9 cellular contexts compared by ENCODE assay signal in the genomic region with DNA sequence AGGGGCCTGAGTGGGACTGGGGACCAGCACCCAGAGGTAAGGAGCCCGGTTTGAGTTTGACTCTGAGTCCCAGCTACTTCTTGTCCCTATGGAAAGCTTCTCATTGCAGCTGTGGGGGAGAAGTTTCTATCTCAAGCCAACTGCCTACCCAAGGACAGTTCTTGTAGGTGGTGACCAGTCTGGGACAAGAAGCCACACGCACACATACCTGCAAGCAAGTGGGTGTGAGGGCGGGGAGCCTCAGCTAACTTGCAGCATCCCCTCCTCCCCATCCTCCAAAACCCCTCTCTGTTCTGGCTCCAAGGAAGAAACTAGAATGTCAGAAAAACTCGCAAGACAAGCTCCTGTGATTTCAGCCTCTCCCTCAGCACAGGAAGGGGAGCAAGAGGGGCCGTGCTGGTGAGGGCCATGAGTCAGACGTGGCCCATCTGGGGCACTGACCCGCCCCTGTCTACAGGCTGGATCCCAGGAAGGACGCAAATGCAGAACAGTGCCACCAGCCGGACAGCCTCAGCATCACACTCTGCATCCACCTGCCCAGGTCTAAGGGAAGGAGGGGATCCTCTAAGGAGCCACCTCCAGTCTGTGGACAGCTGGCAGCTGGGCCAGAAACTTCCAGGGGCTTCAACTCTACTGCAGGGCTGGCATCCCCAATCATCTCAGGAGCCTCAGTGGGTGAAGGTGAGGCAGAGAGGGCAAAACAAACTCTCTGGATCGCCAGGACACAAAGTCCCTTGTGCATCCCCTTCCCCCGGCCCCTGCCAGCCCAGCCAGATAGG.
DNase-seq lines count a peak whose midpoint lies in the region; ATAC-seq and TF ChIP-seq lines count a peak whose summit lies in the region.
"Had no signal": no experiment of that assay in that cellular context is flagged by ENCODE, and none has a peak within 500 bp of the region (broad histone marks: within the 10 kb centered on the region; RNA-seq: fewer than 3 reads in every experiment).

No MANE protein-coding gene starts in this region.

- H3K27me3 ChIP-seq in RWPE2 (ENCODE audit: insufficient read depth, poor library complexity, severe bottlenecking) (no peaks in the 10 kb centered on the region), esophagus squamous epithelium (no peaks in the 10 kb centered on the region), osteoblast (ENCODE audit: insufficient read depth, low read length) (no peaks in the 10 kb centered on the region)
- H3K27me3 ChIP-seq: BLaER1 had no signal

- TF ChIP-seq POLR2A in esophagus squamous epithelium (IDR thresholded peaks at IDR 0.05) = no peak

- H3K27me3 Mint-ChIP-seq in natural killer cell (ENCODE audit: low read depth in 2 of 2) = peaks cover 3 to 7% of the 10 kb centered on the region in 2 donors

- H3K4me3 ChIP-seq in RWPE2 (ENCODE audit: severe bottlenecking) (no peak overlapping the region), esophagus squamous epithelium (no peak overlapping the region), osteoblast (ENCODE audit: insufficient read depth, low read length) (no peak overlapping the region)
- H3K4me3 ChIP-seq: BLaER1 had no signal

- H3K9me3 Mint-ChIP-seq in natural killer cell = no peaks in the 10 kb centered on the region

- H3K4me3 Mint-ChIP-seq in natural killer cell = no peak overlapping the region

- ATAC-seq in HG03378 (IDR thresholded peaks at IDR 0.05; ENCODE audit: unreplicated experiment) (peak; percentile 49), RWPE2 (ENCODE audit: low read depth) (peak; percentile 88), natural killer cell (no peak)

- no peak overlapping the region for H3K27ac ChIP-seq in RWPE2 (ENCODE audit: poor library complexity, severe bottlenecking)
- H3K27ac ChIP-seq in esophagus squamous epithelium = peak overlapping the region; percentile 63 to 95 (median 92)
- H3K27ac ChIP-seq in osteoblast (ENCODE audit: low read depth, low read length) = peak overlapping the region; percentile 54

- H2AFZ ChIP-seq in osteoblast (ENCODE audit: low read length) = no peak overlapping the region

- H3K36me3 Mint-ChIP-seq in natural killer cell = no peaks in the 10 kb centered on the region

- H3K27ac Mint-ChIP-seq in natural killer cell = no peak overlapping the region

- H3K4me2 ChIP-seq in osteoblast (ENCODE audit: insufficient read depth, low read length) = peak overlapping the region; percentile 41

- 29 to 33% methylated on average over 2 to 5 of the region's 11 CpGs for WGBS in esophagus squamous epithelium, 2 donors

- H3K36me3 ChIP-seq in RWPE2 (ENCODE audit: low read depth) (no peaks in the 10 kb centered on the region), esophagus squamous epithelium (peaks cover 15 to 68% (median 21%) of the 10 kb centered on the region in 3 donors), osteoblast (ENCODE audit: insufficient read depth, low read length) (peaks cover 64% of the 10 kb centered on the region)

- TF ChIP-seq CTCF in RWPE2 (IDR thresholded peaks at IDR 0.05; ENCODE audit: poor library complexity, severe bottlenecking) = peak; percentile 74
- TF ChIP-seq CTCF in esophagus squamous epithelium (IDR thresholded peaks at IDR 0.05) = peak in 5 of 6 experiments; percentile 61 to 87 (median 77)
- TF ChIP-seq CTCF in osteoblast (IDR thresholded peaks at IDR 0.05; ENCODE audit: extremely low read depth, low read depth, low read length) = peak; percentile 81
- no peak for TF ChIP-seq CTCF in natural killer cell (IDR thresholded peaks at IDR 0.05)

- intact Hi-C loops in esophagus squamous epithelium (cut with DNase I) (loop anchor here (5.0 kb wide), 1 partner anchor 88 kb away; no protein-coding TSS in a partner anchor), natural killer cell (cut with micrococcal nuclease) (no loop called here)

- peaks cover 14% of the 10 kb centered on the region for H3K4me1 ChIP-seq in RWPE2 (ENCODE audit: insufficient read depth, poor library complexity, severe bottlenecking)
- H3K4me1 ChIP-seq in esophagus squamous epithelium = peaks cover 64 to 100% (median 67%) of the 10 kb centered on the region in 3 donors
- peaks cover 42% of the 10 kb centered on the region for H3K4me1 ChIP-seq in osteoblast (ENCODE audit: insufficient read depth, low read length)

- H3K9me3 ChIP-seq in RWPE2 (ENCODE audit: severe bottlenecking) (no peaks in the 10 kb centered on the region), esophagus squamous epithelium (no peaks in the 10 kb centered on the region), osteoblast (ENCODE audit: low read depth, low read length) (no peaks in the 10 kb centered on the region)
- H3K9me3 ChIP-seq: BLaER1 had no signal

- DNase-seq in NCI-H1694 (lab: John Stamatoyannopoulos, UW) (peak; percentile 30), NCI-H1694 treated with DMSO at 0.1 percent for 48 hours (lab: John Stamatoyannopoulos, UW) (no peak), RWPE2 (ENCODE audit: low spot score) (no peak), esophagus squamous epithelium (lab: John Stamatoyannopoulos, UW) (no peak), osteoblast (ENCODE audit: insufficient read length, low spot score, missing footprints) (peak; percentile 99), NCI-H146 treated with DMSO at 0.1 percent for 48 hours (lab: John Stamatoyannopoulos, UW; ENCODE audit: unreplicated experiment) (no peak), natural killer cell (no peak)

- peaks cover 49% of the 10 kb centered on the region for H4K20me1 ChIP-seq in osteoblast (ENCODE audit: insufficient read depth, low read length)

- H3K4me1 Mint-ChIP-seq in natural killer cell = peaks cover 0 to 11% of the 10 kb centered on the region in 2 donors

- peaks cover 19% of the 10 kb centered on the region for H3K79me2 ChIP-seq in osteoblast (ENCODE audit: insufficient read depth, low read length)

Comparison
In these comparisons a context has a peak if more than half of its experiments do, and no peak if none do; other contexts are left out.
1. DNase-seq: peak in NCI-H1694 (single experiment) and osteoblast (single experiment); none in NCI-H1694 treated with DMSO at 0.1 percent for 48 hours (single experiment), RWPE2 (single experiment), esophagus squamous epithelium (single experiment), NCI-H146 treated with DMSO at 0.1 percent for 48 hours (single experiment) and natural killer cell (single experiment).
2. ATAC-seq: peak in HG03378 (single experiment) and RWPE2 (single experiment); none in natural killer cell (0 of 3).